ENCODE assay signal across 25 cellular contexts in the genomic region with DNA sequence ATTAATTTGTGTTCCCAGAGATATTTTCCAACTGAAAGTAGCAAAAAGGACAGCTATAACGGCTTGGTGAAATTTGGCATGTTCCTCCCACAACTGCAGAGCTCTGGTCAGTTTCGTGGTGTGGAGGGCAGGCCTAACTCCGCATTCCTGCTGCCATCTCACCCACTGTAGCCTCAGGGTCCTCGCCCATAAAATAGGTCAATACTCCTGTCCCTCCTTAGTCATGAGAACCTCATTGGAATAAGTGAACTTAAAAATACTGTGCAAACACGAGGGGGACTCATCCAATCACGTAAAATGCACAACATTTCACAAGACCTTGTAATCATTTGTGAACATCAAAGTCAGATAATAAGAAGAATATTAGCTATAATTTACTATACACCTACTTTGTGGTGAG.
"Had no signal": no experiment of that assay in that cellular context is flagged by ENCODE, and none has a peak within 500 bp of the region (broad histone marks: within the 10 kb centered on the region; RNA-seq: fewer than 3 reads in every experiment).

No MANE protein-coding gene starts in this region.

- DNase-seq: activated CD4-positive, alpha-beta memory T cell treated with anti-CD3 and anti-CD28 coated beads, Interleukin-2, amount 10 ng/mL, durations not matched to agents 7 days and 5 days; activated CD4-positive, alpha-beta T cell treated with anti-CD3 and anti-CD28 coated beads for 1 hour; activated CD4-positive, alpha-beta T cell treated with anti-CD3 and anti-CD28 coated beads for 4 hours; activated CD4-positive, alpha-beta T cell treated with anti-CD3 and anti-CD28 coated beads, Interleukin-2, amount 10 ng/mL, durations not matched to agents 7 days and 5 days; activated CD4-positive, alpha-beta T cell treated with anti-CD3 and anti-CD28 coated beads, Interleukin-2, amount 50 U/mL, for 4 hours; activated CD8-positive, alpha-beta memory T cell treated with anti-CD3 and anti-CD28 coated beads, Interleukin-2, amount 50 U/mL, for 48 hours; activated gamma-delta T cell; activated naive CD4-positive, alpha-beta T cell; activated naive CD4-positive, alpha-beta T cell treated with anti-CD3 and anti-CD28 coated beads, Interleukin-2, amount 50 U/mL, for 16 hours; activated T-cell treated with anti-CD3 and anti-CD28 coated beads for 4 hours; activated T-cell treated with anti-CD3 and anti-CD28 coated beads, Interleukin-2, amount 50 U/mL, for 24 hours; activated T-cell treated with anti-CD3 and anti-CD28 coated beads, Interleukin-2, amount 50 U/mL, for 72 hours; amniotic stem cell; brain microvascular endothelial cell; cortex of kidney; effector memory CD4-positive, alpha-beta T cell; erythroblast; foreskin keratinocyte; gastrocnemius medialis; T-helper 2 cell had no signal

- H3K27ac ChIP-seq: brain microvascular endothelial cell, esophagus muscularis mucosa, foreskin keratinocyte, gastrocnemius medialis, VCaP had no signal

- H3K4me1 Mint-ChIP-seq: activated CD4-positive, alpha-beta memory T cell treated with anti-CD3 and anti-CD28 coated beads, Interleukin-2, amount 10 ng/mL, durations not matched to agents 7 days and 5 days; activated CD4-positive, alpha-beta T cell treated with anti-CD3 and anti-CD28 coated beads, Interleukin-2, amount 10 ng/mL, durations not matched to agents 7 days and 5 days; central memory CD8-positive, alpha-beta T cell had no signal

- H3K4me3 Mint-ChIP-seq: activated CD4-positive, alpha-beta memory T cell treated with anti-CD3 and anti-CD28 coated beads, Interleukin-2, amount 10 ng/mL, durations not matched to agents 7 days and 5 days; activated CD4-positive, alpha-beta T cell treated with anti-CD3 and anti-CD28 coated beads, Interleukin-2, amount 10 ng/mL, durations not matched to agents 7 days and 5 days; activated naive CD8-positive, alpha-beta T cell; activated T-cell treated with anti-CD3 and anti-CD28 coated beads, Interleukin-2, amount 50 U/mL, for 24 hours; activated T-cell treated with anti-CD3 and anti-CD28 coated beads, Interleukin-2, amount 50 U/mL, for 72 hours; central memory CD8-positive, alpha-beta T cell; WTC11 had no signal

- H3K4me3 ChIP-seq: esophagus muscularis mucosa, gastrocnemius medialis had no signal

- H3K9me3 ChIP-seq: gastrocnemius medialis had no signal

- H3K27ac Mint-ChIP-seq: activated CD4-positive, alpha-beta memory T cell treated with anti-CD3 and anti-CD28 coated beads, Interleukin-2, amount 10 ng/mL, durations not matched to agents 7 days and 5 days; activated CD4-positive, alpha-beta T cell treated with anti-CD3 and anti-CD28 coated beads, Interleukin-2, amount 10 ng/mL, durations not matched to agents 7 days and 5 days; activated naive CD8-positive, alpha-beta T cell; activated T-cell treated with anti-CD3 and anti-CD28 coated beads, Interleukin-2, amount 50 U/mL, for 24 hours; activated T-cell treated with anti-CD3 and anti-CD28 coated beads, Interleukin-2, amount 50 U/mL, for 72 hours; WTC11 had no signal

- H3K36me3 Mint-ChIP-seq: activated naive CD8-positive, alpha-beta T cell had no signal

- H3K4me1 ChIP-seq: esophagus muscularis mucosa, foreskin keratinocyte, gastrocnemius medialis had no signal

- H3K36me3 ChIP-seq: brain microvascular endothelial cell, esophagus muscularis mucosa, gastrocnemius medialis had no signal

- H3K27me3 Mint-ChIP-seq: activated CD4-positive, alpha-beta memory T cell treated with anti-CD3 and anti-CD28 coated beads, Interleukin-2, amount 10 ng/mL, durations not matched to agents 7 days and 5 days; activated CD4-positive, alpha-beta T cell treated with anti-CD3 and anti-CD28 coated beads, Interleukin-2, amount 10 ng/mL, durations not matched to agents 7 days and 5 days had no signal

- H3K9me3 Mint-ChIP-seq: activated CD4-positive, alpha-beta memory T cell treated with anti-CD3 and anti-CD28 coated beads, Interleukin-2, amount 10 ng/mL, durations not matched to agents 7 days and 5 days had no signal

- H3K27me3 ChIP-seq: brain microvascular endothelial cell, esophagus muscularis mucosa, foreskin keratinocyte, gastrocnemius medialis had no signal
